ENCODE assay signal across 6 cellular contexts in the genomic region with DNA sequence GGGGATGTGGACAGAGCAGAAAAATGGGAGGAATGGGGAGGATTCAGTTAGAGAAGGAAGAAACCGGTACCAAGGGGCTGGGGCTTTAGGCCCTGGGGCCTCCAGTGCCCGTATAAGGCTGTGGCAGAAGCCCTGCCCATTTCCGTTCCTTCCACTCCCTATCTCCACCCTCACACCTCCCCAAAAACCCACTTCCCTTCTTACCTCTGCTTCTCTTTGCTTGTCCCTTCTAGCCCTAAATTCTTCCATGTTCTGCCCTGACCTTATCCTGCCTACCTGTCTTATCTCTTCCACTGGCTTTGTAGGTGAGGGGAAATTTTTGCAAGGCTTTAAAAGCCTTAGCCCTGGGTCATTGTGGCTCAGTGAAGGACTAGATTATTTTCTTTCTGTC. TPM values are rescaled to one million over a fixed set of nuclear protein-coding genes. Genes with fewer than 3 reads are reported as not detected.
DNase-seq lines count a peak whose midpoint lies in the region; ATAC-seq and TF ChIP-seq lines count a peak whose summit lies in the region.

No MANE protein-coding gene starts in this region.

- POLR2A ChIA-PET in HEK293T (lab: Yijun Ruan, JAX) = interaction anchor here (1.5 to 3.6 kb wide), 2 partner anchors 22 to 23 kb away, joined by 3 to 14 read pairs; partner anchors contain the start of gene SPAG7

- H3K9ac ChIP-seq in OCI-LY3 (ENCODE audit: low read length) = peak overlapping the region; percentile 100

- peaks cover 35% of the 10 kb centered on the region for H3K4me1 ChIP-seq in OCI-LY3 (ENCODE audit: low read length)
- peaks cover 2 to 10% of the 10 kb centered on the region in 2 donors for H3K4me1 ChIP-seq in esophagus (ENCODE audit: control insufficient read depth in 2 of 2, insufficient read depth in 2 of 2, low read length in 1 of 2)

- peak overlapping the region; percentile 98 for H3K4me2 ChIP-seq in OCI-LY3 (ENCODE audit: low read length)

- peaks cover 87% of the 10 kb centered on the region for H3K79me2 ChIP-seq in OCI-LY3 (ENCODE audit: low read length)

- no peak for ATAC-seq in GM19452 (IDR thresholded peaks at IDR 0.05; ENCODE audit: unreplicated experiment)

- 27% methylated on average over 2 to 3 of the region's 3 CpGs for WGBS in esophagus, 2 donors

- H3K36me3 ChIP-seq in OCI-LY3 (replicated peaks; ENCODE audit: low read depth, low read length) = peaks cover 54% of the 10 kb centered on the region
- H3K36me3 ChIP-seq in esophagus (ENCODE audit: control insufficient read depth in 2 of 2, insufficient read depth in 2 of 2, low read length in 1 of 2) = peaks cover 5 to 27% of the 10 kb centered on the region in 2 donors

- H3K27ac ChIP-seq in OCI-LY3 (ENCODE audit: low read length) (peak overlapping the region; percentile 100), esophagus (ENCODE audit: low read depth in 2 of 2, low read length in 1 of 2) (peak overlapping the region; percentile 69 to 85)

- no peaks in the 10 kb centered on the region for H3K27me3 ChIP-seq in OCI-LY3 (ENCODE audit: low read depth, low read length)
- H3K27me3 ChIP-seq in esophagus (ENCODE audit: control insufficient read depth in 1 of 2, insufficient read depth in 2 of 2, low read length in 2 of 2) = no peaks in the 10 kb centered on the region

- CTCF ChIA-PET in HEK293T (lab: Yijun Ruan, JAX) = no interaction called here

- H3K9me3 ChIP-seq in OCI-LY3 (ENCODE audit: insufficient read depth, low read length) = no peaks in the 10 kb centered on the region
- H3K9me3 ChIP-seq in esophagus (ENCODE audit: control insufficient read depth in 2 of 2, insufficient read depth in 1 of 2, low read depth in 1 of 2, low read length in 1 of 2) = no peaks in the 10 kb centered on the region

- no peak overlapping the region for H2AFZ ChIP-seq in OCI-LY3 (ENCODE audit: low read depth, low read length)

- peak; percentile 11 to 41 for DNase-seq in AML-193 (lab: John Stamatoyannopoulos, UW)
- no peak for DNase-seq in HEK293T (ENCODE audit: extremely low spot score)
- no peak for DNase-seq in amniotic stem cell (lab: John Stamatoyannopoulos, UW)

- peaks cover 30% of the 10 kb centered on the region for H4K20me1 ChIP-seq in OCI-LY3 (ENCODE audit: insufficient read depth, low read length)

- H3K4me3 ChIP-seq in OCI-LY3 (ENCODE audit: low read length) (peak overlapping the region; percentile 99), esophagus (ENCODE audit: low read depth in 1 of 2, low read length in 2 of 2) (no peak overlapping the region)

- TF ChIP-seq CTCF in OCI-LY3 (IDR thresholded peaks at IDR 0.05; ENCODE audit: low read depth, low read length) = no peak

TF ChIP-seq in HEK293T, 16 proteins besides CTCF, POLR2A, EP300 and RAD21:
- TF ChIP-seq L3MBTL2 (conservative IDR thresholded peaks at IDR 0.05) (no peak), BHLHE40 (IDR thresholded peaks at IDR 0.05; ENCODE audit: borderline replicate concordance) (no peak), SUZ12 (IDR thresholded peaks at IDR 0.05) (no peak), LEF1 (IDR thresholded peaks at IDR 0.05; ENCODE audit: borderline replicate concordance) (no peak), TARDBP (IDR thresholded peaks at IDR 0.05) (no peak), FOXA1 (IDR thresholded peaks at IDR 0.05) (no peak), HDGF (IDR thresholded peaks at IDR 0.05; ENCODE audit: borderline replicate concordance) (no peak), FOXK2 (IDR thresholded peaks at IDR 0.05) (no peak), SP1 (IDR thresholded peaks at IDR 0.05) (no peak), ARNT (IDR thresholded peaks at IDR 0.05) (no peak), NFRKB (IDR thresholded peaks at IDR 0.05) (no peak), ZNF384 (IDR thresholded peaks at IDR 0.05) (no peak), FOXM1 (IDR thresholded peaks at IDR 0.05; ENCODE audit: borderline replicate concordance) (no peak), PKNOX1 (IDR thresholded peaks at IDR 0.05) (no peak), ELF4 (IDR thresholded peaks at IDR 0.05) (no peak), CTBP1 (IDR thresholded peaks at IDR 0.05; ENCODE audit: borderline replicate concordance) (no peak)

RNA-seq across cellular contexts. Expression of gene RNF167, which starts 4.1 kb away (rescaled TPM):
- polyA plus RNA-seq in esophagus = 100 to 1,000 TPM in 1 of 2 donors, 10 to 100 TPM in 1; 79.5 to 149 TPM

RNA-seq across cellular contexts. Expression of gene PFN1, which starts 4.2 kb away (rescaled TPM):
- 100 to 1,000 TPM; 371 to 761 TPM for polyA plus RNA-seq in esophagus

RNA-seq across cellular contexts. Expression of gene SLC25A11, which starts 4.3 kb away (rescaled TPM):
- polyA plus RNA-seq in esophagus = 10 to 100 TPM; 18.3 to 43.4 TPM

RNA-seq across cellular contexts. Expression of gene ENO3, which starts 6.8 kb away (rescaled TPM):
- 10 to 100 TPM in 1 of 2 donors, 1 to 10 TPM in 1; 1.7 to 10.8 TPM for polyA plus RNA-seq in esophagus

RNA-seq across cellular contexts. Expression of gene GP1BA, which starts 12.1 kb away (rescaled TPM):
- polyA plus RNA-seq in esophagus = under 1 TPM; 0.02 to 0.12 TPM

Comparison
In these comparisons a context has a peak if more than half of its experiments do, and no peak if none do; other contexts are left out.
1. DNase-seq: peak in AML-193 (2 of 2); none in HEK293T (single experiment) and amniotic stem cell (single experiment).